Comparison of ENCODE assay signal across 17 cellular contexts in the genomic region with DNA sequence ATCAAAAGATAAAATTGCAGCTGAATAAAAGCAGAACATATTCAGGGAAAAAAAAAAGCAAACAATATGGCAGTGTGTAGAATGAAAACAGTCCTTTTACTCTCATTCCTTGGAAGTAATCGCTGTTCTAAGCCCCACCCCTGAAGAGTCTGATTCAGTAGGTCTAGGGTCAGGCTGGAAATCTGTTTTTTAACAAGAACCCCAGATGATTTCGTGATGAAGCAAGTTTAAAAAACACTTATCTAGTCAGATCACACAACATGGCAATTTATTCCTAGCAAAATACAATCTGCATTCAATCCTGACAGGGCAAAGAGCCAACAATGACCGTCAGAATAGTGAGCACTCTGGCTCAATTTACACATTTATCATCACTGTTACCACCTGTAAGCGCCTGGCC.
DNase-seq lines count a peak whose midpoint lies in the region; ATAC-seq and TF ChIP-seq lines count a peak whose summit lies in the region.
"Had no signal": no experiment of that assay in that cellular context is flagged by ENCODE, and none has a peak within 500 bp of the region (broad histone marks: within the 10 kb centered on the region; RNA-seq: fewer than 3 reads in every experiment).

No MANE protein-coding gene starts in this region.

- peak; percentile 17 for DNase-seq in NCI-H1092 treated with DMSO at 0.1 percent for 48 hours (lab: John Stamatoyannopoulos, UW)
- DNase-seq in NCI-H1092 (lab: John Stamatoyannopoulos, UW), result no peak
- DNase-seq in NCI-H69 (lab: John Stamatoyannopoulos, UW), result peak; percentile 43
- DNase-seq in cardiac fibroblast (ENCODE audit: low read depth in 2 of 2), result peak; percentile 11
- peak; percentile 17 to 54 for DNase-seq in foreskin fibroblast
- no peak for DNase-seq in activated T-cell treated with anti-CD3 and anti-CD28 coated beads, Interleukin-2, amount 50 U/mL, for 48 hours
- DNase-seq: DMS79 treated with DMSO at 0.1 percent for 48 hours, H9, KBM-7, NCI-H187, NCI-H2171, NCI-H446 treated with DMSO at 0.1 percent for 48 hours, NCI-H774, PC-3, SJCRH30 had no signal

- H3K4me3 ChIP-seq in cardiac fibroblast (replicated peaks in 1 of 2; ENCODE audit: low read depth in 2 of 2, low read length in 2 of 2) (no peak overlapping the region), foreskin fibroblast (ENCODE audit: low read depth in 1 of 2, low read length in 2 of 2) (no peak overlapping the region)
- H3K4me3 ChIP-seq: SJCRH30 had no signal

- TF ChIP-seq CTCF in cardiac fibroblast (IDR thresholded peaks at IDR 0.05; ENCODE audit: low read depth, low read length) (no peak), foreskin fibroblast (IDR thresholded peaks at IDR 0.05; ENCODE audit: low read depth, low read length) (no peak)

- ATAC-seq in GM21529 (IDR thresholded peaks at IDR 0.05; ENCODE audit: unreplicated experiment), result no peak
- no peak for ATAC-seq in GM18520 (IDR thresholded peaks at IDR 0.05; ENCODE audit: unreplicated experiment)
- ATAC-seq: PC-3 had no signal

Comparison
In these comparisons a context has a peak if more than half of its experiments do, and no peak if none do; other contexts are left out.
1. DNase-seq: peak in NCI-H1092 treated with DMSO at 0.1 percent for 48 hours (single experiment), NCI-H69 (single experiment), cardiac fibroblast (2 of 2) and foreskin fibroblast (2 of 2); none in NCI-H1092 (single experiment) and activated T-cell treated with anti-CD3 and anti-CD28 coated beads, Interleukin-2, amount 50 U/mL, for 48 hours (0 of 2).